10 cellular contexts compared by ENCODE assay signal in the genomic region with DNA sequence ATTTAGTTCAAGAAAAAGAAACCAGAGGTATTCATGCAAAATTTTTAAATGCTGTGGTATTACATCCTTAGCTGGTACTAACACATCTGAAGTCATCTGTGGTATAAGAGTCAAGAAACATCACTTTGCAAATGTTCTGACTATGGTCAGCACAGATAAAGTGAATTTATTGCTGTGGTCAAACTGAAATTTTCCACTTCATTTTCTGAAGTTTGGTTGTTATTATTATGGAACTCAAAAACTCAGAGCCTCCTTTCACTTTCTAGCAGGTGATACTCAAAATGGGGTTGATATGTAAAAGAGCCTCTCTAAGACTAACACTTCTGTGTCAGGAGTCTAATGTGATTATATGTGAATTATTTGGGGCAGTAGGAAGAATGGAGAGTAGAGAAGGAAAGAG.
DNase-seq lines count a peak whose midpoint lies in the region; ATAC-seq and TF ChIP-seq lines count a peak whose summit lies in the region.
"Had no signal": no experiment of that assay in that cellular context is flagged by ENCODE, and none has a peak within 500 bp of the region (broad histone marks: within the 10 kb centered on the region; RNA-seq: fewer than 3 reads in every experiment).

No MANE protein-coding gene starts in this region.

- no peaks in the 10 kb centered on the region for H3K36me3 ChIP-seq in suprapubic skin

- TF ChIP-seq CTCF in suprapubic skin (IDR thresholded peaks at IDR 0.05), result no peak

- no peaks in the 10 kb centered on the region for H3K4me1 ChIP-seq in suprapubic skin
- H3K4me1 ChIP-seq: foreskin keratinocyte, spleen had no signal

- no peak overlapping the region for H3K27ac ChIP-seq in suprapubic skin
- H3K27ac ChIP-seq: foreskin keratinocyte, spleen had no signal

- TF ChIP-seq POLR2A in erythroblast (IDR thresholded peaks at IDR 0.05; ENCODE audit: low read length), result no peak
- no peak for TF ChIP-seq POLR2A in suprapubic skin (IDR thresholded peaks at IDR 0.05)

- no peak overlapping the region for H3K4me3 ChIP-seq in suprapubic skin
- H3K4me3 ChIP-seq: spleen had no signal

- no peaks in the 10 kb centered on the region for H3K9me3 ChIP-seq in suprapubic skin

- DNase-seq in erythroblast (lab: John Stamatoyannopoulos, UW) (peak; percentile 29 to 42), suprapubic skin (ENCODE audit: low spot score in 2 of 2) (no peak), globus pallidus (ENCODE audit: low spot score) (no peak), mucosa of gallbladder (ENCODE audit: low spot score) (no peak)
- DNase-seq in activated naive CD4-positive, alpha-beta T cell treated with anti-CD3 and anti-CD28 coated beads, Interleukin-2, amount 50 U/mL, for 16 hours, result no peak
- DNase-seq: foreskin keratinocyte, spleen had no signal

- peak; percentile 81 for ATAC-seq in GM18868 (IDR thresholded peaks at IDR 0.05; ENCODE audit: unreplicated experiment)
- peak; percentile 84 for ATAC-seq in GM21619 (IDR thresholded peaks at IDR 0.05; ENCODE audit: unreplicated experiment)
- ATAC-seq in HG03280 (IDR thresholded peaks at IDR 0.05; ENCODE audit: unreplicated experiment), result peak; percentile 79

- TF ChIP-seq EP300 in suprapubic skin (IDR thresholded peaks at IDR 0.05), result no peak

- H3K27me3 ChIP-seq in suprapubic skin, result no peaks in the 10 kb centered on the region
- H3K27me3 ChIP-seq: foreskin keratinocyte, spleen had no signal

Comparison
In these comparisons a context has a peak if more than half of its experiments do, and no peak if none do; other contexts are left out.
1. DNase-seq: peak in erythroblast (2 of 2); none in suprapubic skin (0 of 2), globus pallidus (single experiment), activated naive CD4-positive, alpha-beta T cell treated with anti-CD3 and anti-CD28 coated beads, Interleukin-2, amount 50 U/mL, for 16 hours (single experiment) and mucosa of gallbladder (single experiment).
2. Peak in every context shown above with its lines, with median percentiles within 50 percentile points of each other: ATAC-seq.